In the genomic region with DNA sequence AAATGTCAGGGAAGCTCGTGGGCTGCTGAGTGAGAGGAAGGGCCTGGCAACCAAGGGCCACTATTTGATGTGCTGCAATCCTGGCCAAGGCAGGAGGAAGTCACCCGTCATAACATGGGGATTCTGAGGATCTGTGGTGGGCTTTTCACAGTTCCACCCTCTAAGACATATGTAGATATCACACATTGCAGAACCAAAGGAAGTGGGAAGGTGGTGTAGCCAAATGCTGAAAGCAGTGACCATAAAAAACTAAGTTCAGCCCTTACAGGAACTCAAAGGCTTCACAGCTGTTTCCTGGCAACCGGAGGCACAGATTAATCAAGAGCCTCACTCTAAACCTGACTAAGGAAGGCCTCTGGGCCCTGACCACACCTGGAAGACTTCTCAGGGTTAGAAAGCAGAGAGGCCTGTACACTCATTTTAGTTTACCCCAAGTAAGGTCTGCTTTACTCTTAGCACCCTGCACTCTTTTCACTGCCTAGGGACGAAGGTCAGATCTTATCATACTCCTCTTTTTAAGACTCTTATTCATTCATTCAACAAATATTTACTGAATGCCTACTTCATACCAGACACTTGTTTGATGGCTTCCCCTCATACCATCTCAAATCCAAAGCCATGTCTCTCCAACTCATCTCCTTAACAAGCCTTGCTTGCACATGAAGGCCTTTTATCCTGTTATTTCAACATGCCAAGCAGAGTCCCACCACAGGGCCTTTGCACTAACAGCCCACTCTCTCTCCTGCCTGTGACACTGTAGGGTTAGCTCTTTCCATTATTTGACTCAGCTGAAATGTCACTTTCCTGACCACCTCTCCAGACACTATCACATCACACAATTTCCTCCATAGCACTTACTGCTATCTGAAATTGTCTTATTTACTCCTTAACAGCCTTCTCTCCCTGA, we compare ENCODE assay signal across 8 cellular contexts. TPM values are rescaled to one million over a fixed set of nuclear protein-coding genes. Genes with fewer than 3 reads are reported as not detected.
DNase-seq lines count a peak whose midpoint lies in the region; ATAC-seq and TF ChIP-seq lines count a peak whose summit lies in the region.

No MANE protein-coding gene starts in this region.

- H3K4me3 Mint-ChIP-seq in activated CD8-positive, alpha-beta T cell treated with anti-CD3 and anti-CD28 coated beads, Interleukin-2, amount 10 ng/mL, durations not matched to agents 7 days and 5 days, result peak overlapping the region; percentile 97
- no peak overlapping the region for H3K4me3 Mint-ChIP-seq in glutamatergic neuron (ENCODE audit: unreplicated experiment)
- H3K4me3 Mint-ChIP-seq in stimulated activated memory B cell treated with anti-CD40 and anti-IgM and Interleukin-4, amounts not matched to agents 10 μg/mL and 1 μg/mL and 100 μg/mL, for 72 hours, result peak overlapping the region; percentile 100

- peak; percentile 57 for ATAC-seq in activated CD8-positive, alpha-beta T cell treated with anti-CD3 and anti-CD28 coated beads, Interleukin-2, amount 10 ng/mL, durations not matched to agents 7 days and 5 days
- ATAC-seq in stimulated activated memory B cell treated with anti-CD40 and anti-IgM and Interleukin-4, amounts not matched to agents 10 μg/mL and 1 μg/mL and 100 μg/mL, for 72 hours, result peak; percentile 50
- ATAC-seq in GM21528 (IDR thresholded peaks at IDR 0.05; ENCODE audit: low FRiP score, unreplicated experiment), result no peak
- ATAC-seq in GM19395 (IDR thresholded peaks at IDR 0.05; ENCODE audit: unreplicated experiment), result no peak

- POLR2A ChIA-PET in activated CD8-positive, alpha-beta T cell treated with anti-CD3 and anti-CD28 coated beads, Interleukin-2, amount 10 ng/mL, durations not matched to agents 7 days and 5 days (lab: Charles Lee), result interaction anchor here (1.2 to 1.7 kb wide), 3 partner anchors 12 to 44 kb away, joined by 4 to 5 read pairs (median 4); a partner anchor contains a TSS

- H3K4me1 Mint-ChIP-seq in activated CD8-positive, alpha-beta T cell treated with anti-CD3 and anti-CD28 coated beads, Interleukin-2, amount 10 ng/mL, durations not matched to agents 7 days and 5 days (ENCODE audit: low read depth), result peaks cover 82% of the 10 kb centered on the region
- H3K4me1 Mint-ChIP-seq in glutamatergic neuron (ENCODE audit: low read depth, unreplicated experiment), result peaks cover 55% of the 10 kb centered on the region
- peaks cover 96% of the 10 kb centered on the region for H3K4me1 Mint-ChIP-seq in stimulated activated memory B cell treated with anti-CD40 and anti-IgM and Interleukin-4, amounts not matched to agents 10 μg/mL and 1 μg/mL and 100 μg/mL, for 72 hours

- no peaks in the 10 kb centered on the region for H3K27me3 Mint-ChIP-seq in activated CD8-positive, alpha-beta T cell treated with anti-CD3 and anti-CD28 coated beads, Interleukin-2, amount 10 ng/mL, durations not matched to agents 7 days and 5 days (ENCODE audit: low read depth)
- H3K27me3 Mint-ChIP-seq in glutamatergic neuron (ENCODE audit: unreplicated experiment), result no peaks in the 10 kb centered on the region
- H3K27me3 Mint-ChIP-seq in stimulated activated memory B cell treated with anti-CD40 and anti-IgM and Interleukin-4, amounts not matched to agents 10 μg/mL and 1 μg/mL and 100 μg/mL, for 72 hours, result no peaks in the 10 kb centered on the region

- TF ChIP-seq CTCF in glutamatergic neuron (IDR thresholded peaks at IDR 0.05; ENCODE audit: partially characterized antibody, unreplicated experiment), result no peak

- peak; percentile 74 for DNase-seq in activated effector memory CD4-positive, alpha-beta T cell treated with anti-CD3 and anti-CD28 coated beads, Interleukin-2, amount 50 U/mL, for 16 hours
- no peak for DNase-seq in activated effector memory CD4-positive, alpha-beta T cell treated with Interleukin-2 at 50 U/mL for 16 hours
- DNase-seq in HPDE6-E6E7 (ENCODE audit: extremely low spot score), result peak; percentile 62
- peak; percentile 83 for DNase-seq in activated CD8-positive, alpha-beta T cell treated with anti-CD3 and anti-CD28 coated beads, Interleukin-2, amount 10 ng/mL, durations not matched to agents 7 days and 5 days
- DNase-seq in glutamatergic neuron, result no peak

- H3K9me3 Mint-ChIP-seq in activated CD8-positive, alpha-beta T cell treated with anti-CD3 and anti-CD28 coated beads, Interleukin-2, amount 10 ng/mL, durations not matched to agents 7 days and 5 days (ENCODE audit: insufficient read depth), result no peaks in the 10 kb centered on the region
- H3K9me3 Mint-ChIP-seq in glutamatergic neuron (ENCODE audit: unreplicated experiment), result peaks cover 4% of the 10 kb centered on the region
- no peaks in the 10 kb centered on the region for H3K9me3 Mint-ChIP-seq in stimulated activated memory B cell treated with anti-CD40 and anti-IgM and Interleukin-4, amounts not matched to agents 10 μg/mL and 1 μg/mL and 100 μg/mL, for 72 hours

- H3K27ac Mint-ChIP-seq in activated CD8-positive, alpha-beta T cell treated with anti-CD3 and anti-CD28 coated beads, Interleukin-2, amount 10 ng/mL, durations not matched to agents 7 days and 5 days, result peak overlapping the region; percentile 96
- peak overlapping the region; percentile 46 for H3K27ac Mint-ChIP-seq in glutamatergic neuron (ENCODE audit: unreplicated experiment)
- H3K27ac Mint-ChIP-seq in stimulated activated memory B cell treated with anti-CD40 and anti-IgM and Interleukin-4, amounts not matched to agents 10 μg/mL and 1 μg/mL and 100 μg/mL, for 72 hours, result peak overlapping the region; percentile 95

- CTCF ChIA-PET in activated CD8-positive, alpha-beta T cell treated with anti-CD3 and anti-CD28 coated beads, Interleukin-2, amount 10 ng/mL, durations not matched to agents 7 days and 5 days (lab: Charles Lee), result interaction anchor here (0.8 to 7.7 kb wide), 10 partner anchors 9 to 131 kb away, joined by 3 to 72 read pairs (median 7); a partner anchor contains a TSS

- H3K36me3 Mint-ChIP-seq in activated CD8-positive, alpha-beta T cell treated with anti-CD3 and anti-CD28 coated beads, Interleukin-2, amount 10 ng/mL, durations not matched to agents 7 days and 5 days (ENCODE audit: low read depth), result peaks cover 54% of the 10 kb centered on the region
- H3K36me3 Mint-ChIP-seq in glutamatergic neuron (ENCODE audit: unreplicated experiment), result no peaks in the 10 kb centered on the region
- peaks cover 13% of the 10 kb centered on the region for H3K36me3 Mint-ChIP-seq in stimulated activated memory B cell treated with anti-CD40 and anti-IgM and Interleukin-4, amounts not matched to agents 10 μg/mL and 1 μg/mL and 100 μg/mL, for 72 hours

RNA-seq across cellular contexts. Expression of a gene that starts 2.6 kb away (rescaled TPM):
- total RNA-seq in activated CD8-positive, alpha-beta T cell treated with anti-CD3 and anti-CD28 coated beads, Interleukin-2, amount 10 ng/mL, durations not matched to agents 7 days and 5 days, result 100 to 1,000 TPM; 120 to 131 TPM
- 149 TPM for total RNA-seq in glutamatergic neuron (ENCODE audit: unreplicated experiment)

RNA-seq across cellular contexts. Expression of a gene that starts 43.1 kb away (rescaled TPM):
- 10 to 100 TPM; 28.7 to 30.2 TPM for total RNA-seq in activated CD8-positive, alpha-beta T cell treated with anti-CD3 and anti-CD28 coated beads, Interleukin-2, amount 10 ng/mL, durations not matched to agents 7 days and 5 days
- 29.3 TPM for total RNA-seq in glutamatergic neuron (ENCODE audit: unreplicated experiment)

Comparison
In these comparisons a context has a peak if more than half of its experiments do, and no peak if none do; other contexts are left out.
1. DNase-seq: peak in activated effector memory CD4-positive, alpha-beta T cell treated with anti-CD3 and anti-CD28 coated beads, Interleukin-2, amount 50 U/mL, for 16 hours (single experiment), HPDE6-E6E7 (single experiment) and activated CD8-positive, alpha-beta T cell treated with anti-CD3 and anti-CD28 coated beads, Interleukin-2, amount 10 ng/mL, durations not matched to agents 7 days and 5 days (single experiment); none in activated effector memory CD4-positive, alpha-beta T cell treated with Interleukin-2 at 50 U/mL for 16 hours (single experiment) and glutamatergic neuron (single experiment).
2. ATAC-seq: peak in activated CD8-positive, alpha-beta T cell treated with anti-CD3 and anti-CD28 coated beads, Interleukin-2, amount 10 ng/mL, durations not matched to agents 7 days and 5 days (single experiment) and stimulated activated memory B cell treated with anti-CD40 and anti-IgM and Interleukin-4, amounts not matched to agents 10 μg/mL and 1 μg/mL and 100 μg/mL, for 72 hours (single experiment); none in GM21528 (single experiment) and GM19395 (single experiment).
3. H3K27ac Mint-ChIP-seq: peak in every context shown above with its lines; median percentile 96 in activated CD8-positive, alpha-beta T cell treated with anti-CD3 and anti-CD28 coated beads, Interleukin-2, amount 10 ng/mL, durations not matched to agents 7 days and 5 days; 95 in stimulated activated memory B cell treated with anti-CD40 and anti-IgM and Interleukin-4, amounts not matched to agents 10 μg/mL and 1 μg/mL and 100 μg/mL, for 72 hours; 46 in glutamatergic neuron.